In the genomic region with DNA sequence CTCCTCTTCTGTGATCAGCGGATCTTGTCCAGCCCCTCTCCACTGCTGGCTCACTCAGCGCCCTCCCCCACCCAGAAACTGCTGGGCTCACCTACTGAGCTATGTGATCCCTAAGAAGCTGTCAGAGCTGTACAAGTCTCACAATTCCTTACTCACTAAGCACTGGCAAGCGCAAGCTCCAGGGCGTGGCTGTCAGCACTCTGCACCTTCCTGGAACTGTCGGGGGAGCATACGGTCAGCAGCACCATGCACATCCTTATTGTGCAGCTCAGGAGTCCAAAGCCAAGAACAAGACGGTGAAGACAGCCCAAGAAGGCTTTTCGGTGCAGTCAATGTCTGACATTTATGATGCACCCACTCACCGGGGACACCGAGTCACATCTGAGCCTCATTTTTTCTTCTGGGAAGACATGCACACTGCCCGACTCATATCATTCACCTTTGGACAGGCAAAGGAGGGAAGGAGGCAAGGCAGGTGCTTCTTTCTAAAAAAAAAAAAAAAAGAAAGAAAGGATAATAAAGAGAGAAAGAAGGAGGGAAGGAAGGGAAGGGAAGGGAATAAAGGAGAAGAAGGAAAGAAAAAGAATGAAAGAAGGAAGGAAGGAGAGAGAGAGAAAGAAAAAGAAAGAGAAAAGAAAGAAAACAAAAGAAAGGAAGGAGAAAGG, we compare ENCODE assay signal across 15 cellular contexts. TPM values are rescaled to one million over a fixed set of nuclear protein-coding genes. Genes with fewer than 3 reads are reported as not detected.
A peak's percentile ranks its signal among the peaks of the same experiment; 100 is the strongest.
DNase-seq lines count a peak whose midpoint lies in the region; ATAC-seq and TF ChIP-seq lines count a peak whose summit lies in the region.
"Had no signal": no experiment of that assay in that cellular context is flagged by ENCODE, and none has a peak within 500 bp of the region (broad histone marks: within the 10 kb centered on the region; RNA-seq: fewer than 3 reads in every experiment).

No MANE protein-coding gene starts in this region.

- TF ChIP-seq CTCF in HCT116 (IDR thresholded peaks at IDR 0.05 in 2 of 3, conservative IDR thresholded peaks at IDR 0.05 in 1 of 3; ENCODE audit: borderline replicate concordance in 1 of 3, insufficient read depth in 1 of 3, low read depth in 2 of 3, low read length in 2 of 3) (no peak), MCF 10A (IDR thresholded peaks at IDR 0.05; ENCODE audit: unreplicated experiment) (no peak)

- RAD21 ChIA-PET in HCT116 (lab: Charles Lee; ENCODE audit: low non-redundant PET in 1 of 2, low total read pairs in 2 of 2, uncharacterized antibody in 2 of 2, unreplicated experiment in 2 of 2), result no interaction called here

- H2AFZ ChIP-seq in HCT116 (ENCODE audit: low read depth, low read length, poor library complexity, severe bottlenecking), result peak overlapping the region; percentile 66

- H3K9me3 ChIP-seq in HCT116 (ENCODE audit: control insufficient read depth in 1 of 2, insufficient read depth in 1 of 2, low read depth in 1 of 2, low read length in 2 of 2) (no peaks in the 10 kb centered on the region), skeletal muscle tissue (ENCODE audit: control insufficient read depth in 3 of 3, low read length in 3 of 3) (no peaks in the 10 kb centered on the region)
- H3K9me3 ChIP-seq: body of pancreas, HAP-1 had no signal

- BruUV-seq in HCT116 (replicated peaks; lab: Mats Ljungman, UMichigan) (no TSS peak), MCF 10A (replicated peaks; lab: Mats Ljungman, UMichigan) (TSS peak; percentile 40)

- no peak for DNase-seq in HCT116 (ENCODE audit: low read depth, low spot score)
- DNase-seq in MCF 10A (ENCODE audit: unreplicated experiment), result peak; percentile 91
- peak; percentile 86 to 94 for DNase-seq in left colon
- no peak for DNase-seq in OCI-M1 (lab: John Stamatoyannopoulos, UW)
- no peak for DNase-seq in activated CD4-positive, CD25-positive, alpha-beta regulatory T cell treated with anti-CD3 and anti-CD28 coated beads, Interleukin-2, amount 50 U/mL, for 72 hours
- DNase-seq: activated naive CD4-positive, alpha-beta T cell; hypothalamus; NCI-H1048; SIG-M5; stimulated activated naive CD4-positive, alpha-beta T cell treated with Interleukin-2 at 50 U/mL for 16 hours had no signal

- H3K27me3 ChIP-seq in HCT116 (ENCODE audit: insufficient read depth, low read length) (no peaks in the 10 kb centered on the region), skeletal muscle tissue (ENCODE audit: control insufficient read depth in 3 of 3, insufficient read depth in 3 of 3, low read length in 3 of 3) (peaks cover 0 to 2% (median 0%) of the 10 kb centered on the region in 3 donors)
- H3K27me3 ChIP-seq: body of pancreas had no signal

- no peak for TF ChIP-seq RAD21 in HCT116 (IDR thresholded peaks at IDR 0.05; ENCODE audit: low read depth)

- POLR2A ChIA-PET in HCT116 (lab: Charles Lee), result no interaction called here
- POLR2A ChIA-PET in MCF 10A (lab: Yijun Ruan, JAX), result interaction anchor here (0.5 to 2.5 kb wide), 23 partner anchors 8 to 259 kb away, joined by 3 to 37 read pairs (median 5); a partner anchor contains a TSS

- H3K4me1 Mint-ChIP-seq in MCF 10A (ENCODE audit: insufficient read depth, unreplicated experiment), result peaks cover 50% of the 10 kb centered on the region

- H3K27ac ChIP-seq in HCT116 (ENCODE audit: low read depth, low read length) (no peak overlapping the region; the same call in 1 of the 2 replicates), skeletal muscle tissue (ENCODE audit: low read depth, low read length) (peak overlapping the region; percentile 57)

- no peaks in the 10 kb centered on the region for H3K36me3 Mint-ChIP-seq in MCF 10A (ENCODE audit: insufficient read depth, unreplicated experiment)

- H3K79me2 ChIP-seq in HCT116 (ENCODE audit: insufficient read depth, low read length), result no peaks in the 10 kb centered on the region

- peak overlapping the region; percentile 20 to 54; a peak in 3 of 4 replicates for H3K4me3 ChIP-seq in HCT116 (replicated peaks in 1 of 2; ENCODE audit: low read depth in 1 of 2, low read length in 2 of 2)
- H3K4me3 ChIP-seq in skeletal muscle tissue (ENCODE audit: low read length in 3 of 3), result peak overlapping the region in 1 of 3 donors; percentile 35
- H3K4me3 ChIP-seq: body of pancreas, HAP-1 had no signal

- no peak for TF ChIP-seq POLR2A in HCT116 (IDR thresholded peaks at IDR 0.05; ENCODE audit: borderline replicate concordance, extremely low read depth, insufficient read depth, insufficient read length)

- H3K9me2 ChIP-seq in HCT116 (ENCODE audit: insufficient read depth), result no peaks in the 10 kb centered on the region

- no peaks in the 10 kb centered on the region for H3K36me3 ChIP-seq in HCT116 (ENCODE audit: control insufficient read depth in 1 of 2, insufficient read depth in 2 of 2, low read length in 2 of 2)
- no peaks in the 10 kb centered on the region for H3K36me3 ChIP-seq in skeletal muscle tissue (ENCODE audit: control insufficient read depth in 3 of 3, insufficient read depth in 3 of 3, low read length in 3 of 3)
- H3K36me3 ChIP-seq: HAP-1 had no signal

- CTCF ChIA-PET in HCT116 (lab: Charles Lee) (interaction anchor here (1.1 kb wide), 1 partner anchor 13 kb away, joined by 3 read pairs; no protein-coding TSS in a partner anchor), MCF 10A (lab: Yijun Ruan, JAX) (interaction anchor here (0.6 to 2.4 kb wide), 4 partner anchors 13 to 171 kb away, joined by 3 to 11 read pairs (median 3); no protein-coding TSS in a partner anchor)

- intact Hi-C loops in HCT116 (cut with micrococcal nuclease) (no loop called here), MCF 10A (cut with micrococcal nuclease) (loop anchor here (2.0 kb wide), 1 partner anchor 63 kb away; no protein-coding TSS in a partner anchor), left colon (cut with DNase I, micrococcal nuclease) (loop anchor here in 1 of 2 donors (10.0 kb wide), 1 partner anchor 65 kb away; no protein-coding TSS in a partner anchor)

- peak overlapping the region; percentile 67 for H3K4me3 Mint-ChIP-seq in MCF 10A (ENCODE audit: unreplicated experiment)

- peak overlapping the region; percentile 91 for H3K27ac Mint-ChIP-seq in MCF 10A (ENCODE audit: low read depth, unreplicated experiment)

- H4K20me1 ChIP-seq in HCT116 (ENCODE audit: insufficient read depth), result no peaks in the 10 kb centered on the region

- H3K4me2 ChIP-seq in HCT116 (ENCODE audit: low read length), result peak overlapping the region; percentile 82

- H3K9me3 Mint-ChIP-seq in MCF 10A (ENCODE audit: unreplicated experiment), result no peaks in the 10 kb centered on the region

- peak overlapping the region; percentile 41 for H3K9ac ChIP-seq in HCT116 (ENCODE audit: low read length)
- peak overlapping the region in 2 of 3 donors; percentile 16 to 44 for H3K9ac ChIP-seq in skeletal muscle tissue (ENCODE audit: low read depth in 1 of 3, low read length in 3 of 3)

- H3K4me1 ChIP-seq in HCT116 (ENCODE audit: control insufficient read depth in 1 of 2, insufficient read depth in 2 of 2, low read length in 2 of 2) (peaks cover 24 to 45% of the 10 kb centered on the region in 2 experiments), skeletal muscle tissue (ENCODE audit: control insufficient read depth in 3 of 3, insufficient read depth in 3 of 3, low read length in 3 of 3) (peaks cover 27 to 33% (median 29%) of the 10 kb centered on the region in 3 donors)
- H3K4me1 ChIP-seq: HAP-1 had no signal

- ATAC-seq in HCT116 (peak; percentile 51), left colon (peak; percentile 85), HG02588 (IDR thresholded peaks at IDR 0.05; ENCODE audit: unreplicated experiment) (no peak), HG03469 (IDR thresholded peaks at IDR 0.05; ENCODE audit: unreplicated experiment) (no peak)

- no peaks in the 10 kb centered on the region for H3K27me3 Mint-ChIP-seq in MCF 10A (ENCODE audit: insufficient read depth, unreplicated experiment)

TF ChIP-seq in HCT116, 20 proteins besides CTCF, POLR2A, EP300 and RAD21:
- TF ChIP-seq SP1 (IDR thresholded peaks at IDR 0.05; ENCODE audit: low read depth) (peak; percentile 47; the same call in 1 of the 2 replicates), POLR2AphosphoS5 (IDR thresholded peaks at IDR 0.05; ENCODE audit: low read depth, low read length) (peak; percentile 22; the same call in 1 of the 2 replicates)
- TF ChIP-seq, protein P1, sequence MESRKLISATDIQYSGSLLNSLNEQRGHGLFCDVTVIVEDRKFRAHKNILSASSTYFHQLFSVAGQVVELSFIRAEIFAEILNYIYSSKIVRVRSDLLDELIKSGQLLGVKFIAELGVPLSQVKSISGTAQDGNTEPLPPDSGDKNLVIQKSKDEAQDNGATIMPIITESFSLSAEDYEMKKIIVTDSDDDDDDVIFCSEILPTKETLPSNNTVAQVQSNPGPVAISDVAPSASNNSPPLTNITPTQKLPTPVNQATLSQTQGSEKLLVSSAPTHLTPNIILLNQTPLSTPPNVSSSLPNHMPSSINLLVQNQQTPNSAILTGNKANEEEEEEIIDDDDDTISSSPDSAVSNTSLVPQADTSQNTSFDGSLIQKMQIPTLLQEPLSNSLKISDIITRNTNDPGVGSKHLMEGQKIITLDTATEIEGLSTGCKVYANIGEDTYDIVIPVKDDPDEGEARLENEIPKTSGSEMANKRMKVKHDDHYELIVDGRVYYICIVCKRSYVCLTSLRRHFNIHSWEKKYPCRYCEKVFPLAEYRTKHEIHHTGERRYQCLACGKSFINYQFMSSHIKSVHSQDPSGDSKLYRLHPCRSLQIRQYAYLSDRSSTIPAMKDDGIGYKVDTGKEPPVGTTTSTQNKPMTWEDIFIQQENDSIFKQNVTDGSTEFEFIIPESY (IDR thresholded peaks at IDR 0.05; ENCODE audit: extremely low read depth, insufficient replicate concordance, low read length), result no peak
- TF ChIP-seq, protein P2, sequence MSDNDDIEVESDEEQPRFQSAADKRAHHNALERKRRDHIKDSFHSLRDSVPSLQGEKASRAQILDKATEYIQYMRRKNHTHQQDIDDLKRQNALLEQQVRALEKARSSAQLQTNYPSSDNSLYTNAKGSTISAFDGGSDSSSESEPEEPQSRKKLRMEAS (IDR thresholded peaks at IDR 0.05), result peak; percentile 44

RNA-seq across cellular contexts. Expression of a gene that starts 56.3 kb away (rescaled TPM):
- total RNA-seq in HCT116 (2021; ENCODE audit: unreplicated experiment), result 25.9 TPM
- polyA plus RNA-seq in HCT116 (2012), result 13.5 and 15.9 TPM in 2 replicates
- 16.3 and 20.7 TPM in 2 replicates for total RNA-seq in MCF 10A (2022)
- 10 to 100 TPM; 50.7 to 56.3 TPM for total RNA-seq in left colon
- total RNA-seq in skeletal muscle tissue, result 10.4 TPM

Comparison
In these comparisons a context has a peak if more than half of its experiments do, and no peak if none do; other contexts are left out.
1. ATAC-seq: peak in HCT116 (single experiment) and left colon (single experiment); none in HG02588 (single experiment) and HG03469 (single experiment).
2. DNase-seq: peak in MCF 10A (single experiment) and left colon (2 of 2); none in HCT116 (single experiment), OCI-M1 (single experiment) and activated CD4-positive, CD25-positive, alpha-beta regulatory T cell treated with anti-CD3 and anti-CD28 coated beads, Interleukin-2, amount 50 U/mL, for 72 hours (single experiment).